Comparison of ENCODE assay signal across 8 cellular contexts in the genomic region with DNA sequence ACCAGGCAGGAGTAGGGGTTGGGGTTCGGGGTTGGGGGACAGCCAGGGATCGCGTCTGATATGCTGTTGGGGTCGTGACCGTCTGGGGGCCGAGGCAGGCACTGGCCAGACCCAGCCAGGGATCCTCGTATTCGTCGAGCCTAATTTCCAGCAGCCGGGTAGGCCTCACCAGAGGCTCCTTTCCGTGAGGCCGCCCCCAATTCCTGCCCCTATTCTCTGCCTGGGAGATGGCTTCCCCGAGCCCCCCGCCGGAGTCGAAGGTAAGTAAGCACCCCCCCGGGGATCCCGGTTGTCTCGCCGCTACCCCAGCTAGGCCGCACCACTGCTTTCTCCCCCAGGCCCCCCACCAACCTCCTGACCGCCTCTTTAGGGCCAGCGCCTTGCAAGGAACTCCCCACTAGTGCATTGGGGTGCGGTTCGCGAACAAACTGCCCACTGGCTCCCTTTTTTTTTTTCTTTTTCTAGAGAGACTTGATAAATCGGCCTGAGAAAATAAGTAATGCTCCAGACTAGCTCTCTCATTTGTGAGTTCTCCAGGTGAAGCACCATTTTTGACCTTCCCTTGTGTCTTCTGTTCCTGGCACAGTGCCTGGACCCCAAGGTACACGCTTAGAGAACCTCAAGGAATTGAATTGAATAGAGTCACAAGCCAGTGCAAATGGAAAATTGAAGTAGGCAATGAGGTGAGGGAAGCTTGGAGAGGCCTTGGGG. TPM values are rescaled to one million over a fixed set of nuclear protein-coding genes. Genes with fewer than 3 reads are reported as not detected.
DNase-seq lines count a peak whose midpoint lies in the region; ATAC-seq and TF ChIP-seq lines count a peak whose summit lies in the region.

No MANE protein-coding gene starts in this region.

- DNase-seq in H7 (no peak), RWPE2 (ENCODE audit: low spot score) (peak; percentile 57), epithelial cell of esophagus (ENCODE audit: low read depth) (peak; percentile 5), HuH-7.5 (ENCODE audit: low spot score) (no peak)
- DNase-seq in naive thymus-derived CD8-positive, alpha-beta T cell: peak in 2 of 10 donors; percentile 7 to 25
- DNase-seq in stimulated activated CD4-positive, alpha-beta T cell treated with anti-CD3 and anti-CD28 coated beads, Interleukin-4, amount 100 ng/mL, for 1 hour: no peak

- H3K9me3 Mint-ChIP-seq in naive thymus-derived CD8-positive, alpha-beta T cell: peaks cover 2 to 15% (median 6%) of the 10 kb centered on the region in 9 donors

- peak overlapping the region; percentile 98 to 100 (median 99) for H3K4me3 Mint-ChIP-seq in naive thymus-derived CD8-positive, alpha-beta T cell

- ATAC-seq in RWPE2 (ENCODE audit: low read depth) (peak; percentile 31; the same call in 2 of the 3 replicates), HG03159 (IDR thresholded peaks at IDR 0.05; ENCODE audit: unreplicated experiment) (no peak)
- ATAC-seq in naive thymus-derived CD8-positive, alpha-beta T cell: peak in 1 of 2 donors; percentile 8

- peaks cover 48 to 66% (median 52%) of the 10 kb centered on the region in 3 donors for H3K36me3 Mint-ChIP-seq in naive thymus-derived CD8-positive, alpha-beta T cell

- peaks cover 5% of the 10 kb centered on the region for H3K4me1 ChIP-seq in RWPE2 (ENCODE audit: insufficient read depth, poor library complexity, severe bottlenecking)

- peak overlapping the region; percentile 99 to 100 (median 100) for H3K27ac Mint-ChIP-seq in naive thymus-derived CD8-positive, alpha-beta T cell

- TF ChIP-seq CTCF in C4-2B (conservative IDR thresholded peaks at IDR 0.05): no peak
- no peak for TF ChIP-seq CTCF in RWPE2 (IDR thresholded peaks at IDR 0.05; ENCODE audit: poor library complexity, severe bottlenecking)
- no peak for TF ChIP-seq CTCF in epithelial cell of esophagus (IDR thresholded peaks at IDR 0.05; ENCODE audit: insufficient read depth, low read depth, low read length, missing control alignments)

- peaks cover 42 to 95% (median 82%) of the 10 kb centered on the region in 4 donors for H3K4me1 Mint-ChIP-seq in naive thymus-derived CD8-positive, alpha-beta T cell

- H3K36me3 ChIP-seq in H7 (replicated peaks; ENCODE audit: control insufficient read depth, insufficient read depth, low read length): peaks cover 12% of the 10 kb centered on the region
- H3K36me3 ChIP-seq in RWPE2 (ENCODE audit: low read depth): peaks cover 76% of the 10 kb centered on the region

- H3K27me3 ChIP-seq in H7 (ENCODE audit: control insufficient read depth, insufficient read depth, low read length): no peaks in the 10 kb centered on the region
- no peaks in the 10 kb centered on the region for H3K27me3 ChIP-seq in RWPE2 (ENCODE audit: insufficient read depth, poor library complexity, severe bottlenecking)

- no peaks in the 10 kb centered on the region for H3K27me3 Mint-ChIP-seq in naive thymus-derived CD8-positive, alpha-beta T cell

- no peaks in the 10 kb centered on the region for H3K9me3 ChIP-seq in RWPE2 (ENCODE audit: severe bottlenecking)

- POLR2A ChIA-PET in naive thymus-derived CD8-positive, alpha-beta T cell (lab: Charles Lee): interaction anchor here (0.7 to 2.1 kb wide), 5 partner anchors 10 to 176 kb away, joined by 3 to 18 read pairs (median 4); partner anchors contain the start of gene RNF20

- H3K27ac ChIP-seq in C4-2B (peak overlapping the region; percentile 84), RWPE2 (ENCODE audit: poor library complexity, severe bottlenecking) (no peak overlapping the region)

- peak overlapping the region; percentile 75 for H3K4me3 ChIP-seq in H7 (ENCODE audit: insufficient read depth, low read depth, low read length)
- H3K4me3 ChIP-seq in RWPE2 (ENCODE audit: severe bottlenecking): peak overlapping the region; percentile 56
- peak overlapping the region; percentile 93 for H3K4me3 ChIP-seq in epithelial cell of esophagus (ENCODE audit: low read length)

RNA-seq across cellular contexts. Expression of gene ZNF189, which starts 0.4 kb away (rescaled TPM):
- 9.9 and 13.2 TPM in 2 replicates for total RNA-seq in H7 (2014; rRNA removed; shearing (Covaris generic))
- 10 to 100 TPM; 23.7 to 26.3 TPM for total RNA-seq in naive thymus-derived CD8-positive, alpha-beta T cell
- polyA plus RNA-seq in naive thymus-derived CD8-positive, alpha-beta T cell: 1 to 10 TPM; 1.4 to 2.6 (median 2.6) TPM

RNA-seq across cellular contexts. Expression of gene MRPL50, which starts 0.7 kb away (rescaled TPM):
- total RNA-seq in H7 (2014; rRNA removed; shearing (Covaris generic)): 23.0 and 23.3 TPM in 2 replicates
- 10 to 100 TPM; 20.3 to 21.3 TPM for total RNA-seq in naive thymus-derived CD8-positive, alpha-beta T cell
- polyA plus RNA-seq in naive thymus-derived CD8-positive, alpha-beta T cell: 10 to 100 TPM; 12.9 to 17.8 (median 13.2) TPM

RNA-seq across cellular contexts. Expression of gene BAAT, which starts 14.3 kb away (rescaled TPM):
- 0.10 TPM in 1 of 2 replicates, not detected in the other for total RNA-seq in H7 (2014; rRNA removed; shearing (Covaris generic))
- not detected for total RNA-seq in naive thymus-derived CD8-positive, alpha-beta T cell
- polyA plus RNA-seq in naive thymus-derived CD8-positive, alpha-beta T cell: not detected

RNA-seq across cellular contexts. Expression of gene ALDOB, which starts 36.5 kb away (rescaled TPM):
- not detected in 2 replicates for total RNA-seq in H7 (2014; rRNA removed; shearing (Covaris generic))
- total RNA-seq in naive thymus-derived CD8-positive, alpha-beta T cell: not detected
- polyA plus RNA-seq in naive thymus-derived CD8-positive, alpha-beta T cell: not detected

Comparison
In these comparisons a context has a peak if more than half of its experiments do, and no peak if none do; other contexts are left out.
1. DNase-seq: peak in RWPE2 (single experiment) and epithelial cell of esophagus (single experiment); none in H7 (single experiment), HuH-7.5 (single experiment) and stimulated activated CD4-positive, alpha-beta T cell treated with anti-CD3 and anti-CD28 coated beads, Interleukin-4, amount 100 ng/mL, for 1 hour (single experiment).
2. Peak in every context shown above with its lines, with median percentiles within 50 percentile points of each other: H3K4me3 ChIP-seq.